Comparison of ENCODE assay signal across 1 cellular context in the genomic region with DNA sequence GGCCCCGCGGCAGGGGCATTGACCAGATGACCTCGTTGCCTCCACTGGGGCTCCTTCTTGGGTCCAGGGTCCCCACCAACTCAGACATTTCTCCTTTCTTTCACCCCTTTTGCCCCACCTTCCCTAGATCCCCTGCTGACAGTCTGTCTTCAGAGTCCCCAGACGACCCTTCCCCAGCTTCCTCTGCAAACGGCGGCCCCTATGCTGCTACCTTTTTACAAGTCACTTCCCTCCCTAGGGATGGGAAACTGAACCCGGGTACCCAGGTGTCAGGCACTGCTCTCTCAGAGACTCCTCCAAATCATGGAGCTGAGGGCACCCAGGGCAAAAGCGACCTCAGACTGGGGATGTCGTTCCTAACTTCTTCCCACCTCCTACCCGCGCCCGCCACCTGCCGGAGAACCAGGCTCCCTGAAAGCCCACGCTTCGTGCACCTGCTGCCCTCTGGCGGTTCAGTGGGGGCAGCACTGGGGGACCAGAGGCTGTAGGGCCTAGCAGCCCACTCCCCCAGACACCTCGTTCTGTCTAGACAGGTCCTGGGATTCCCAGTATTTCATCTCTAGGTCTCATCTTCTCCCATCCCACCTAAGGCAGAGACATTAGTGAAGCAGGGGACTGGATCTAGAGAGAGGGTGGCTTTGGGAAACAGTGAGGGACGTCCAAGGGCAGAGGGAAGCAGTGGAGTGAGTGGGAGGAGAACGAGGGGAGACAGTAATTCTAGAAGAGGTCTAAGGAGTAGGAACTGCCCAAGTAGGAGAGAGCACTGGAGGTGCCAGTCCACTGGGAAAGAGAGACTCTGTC.
A peak's percentile ranks its signal among the peaks of the same experiment; 100 is the strongest.
TF ChIP-seq lines count a peak whose summit lies in the region.

No MANE protein-coding gene starts in this region.

TF ChIP-seq in HCT116, 20 proteins besides CTCF, POLR2A, EP300 and RAD21 (continued from another document):
- TF ChIP-seq, protein P1, sequence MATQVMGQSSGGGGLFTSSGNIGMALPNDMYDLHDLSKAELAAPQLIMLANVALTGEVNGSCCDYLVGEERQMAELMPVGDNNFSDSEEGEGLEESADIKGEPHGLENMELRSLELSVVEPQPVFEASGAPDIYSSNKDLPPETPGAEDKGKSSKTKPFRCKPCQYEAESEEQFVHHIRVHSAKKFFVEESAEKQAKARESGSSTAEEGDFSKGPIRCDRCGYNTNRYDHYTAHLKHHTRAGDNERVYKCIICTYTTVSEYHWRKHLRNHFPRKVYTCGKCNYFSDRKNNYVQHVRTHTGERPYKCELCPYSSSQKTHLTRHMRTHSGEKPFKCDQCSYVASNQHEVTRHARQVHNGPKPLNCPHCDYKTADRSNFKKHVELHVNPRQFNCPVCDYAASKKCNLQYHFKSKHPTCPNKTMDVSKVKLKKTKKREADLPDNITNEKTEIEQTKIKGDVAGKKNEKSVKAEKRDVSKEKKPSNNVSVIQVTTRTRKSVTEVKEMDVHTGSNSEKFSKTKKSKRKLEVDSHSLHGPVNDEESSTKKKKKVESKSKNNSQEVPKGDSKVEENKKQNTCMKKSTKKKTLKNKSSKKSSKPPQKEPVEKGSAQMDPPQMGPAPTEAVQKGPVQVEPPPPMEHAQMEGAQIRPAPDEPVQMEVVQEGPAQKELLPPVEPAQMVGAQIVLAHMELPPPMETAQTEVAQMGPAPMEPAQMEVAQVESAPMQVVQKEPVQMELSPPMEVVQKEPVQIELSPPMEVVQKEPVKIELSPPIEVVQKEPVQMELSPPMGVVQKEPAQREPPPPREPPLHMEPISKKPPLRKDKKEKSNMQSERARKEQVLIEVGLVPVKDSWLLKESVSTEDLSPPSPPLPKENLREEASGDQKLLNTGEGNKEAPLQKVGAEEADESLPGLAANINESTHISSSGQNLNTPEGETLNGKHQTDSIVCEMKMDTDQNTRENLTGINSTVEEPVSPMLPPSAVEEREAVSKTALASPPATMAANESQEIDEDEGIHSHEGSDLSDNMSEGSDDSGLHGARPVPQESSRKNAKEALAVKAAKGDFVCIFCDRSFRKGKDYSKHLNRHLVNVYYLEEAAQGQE (IDR thresholded peaks at IDR 0.05; ENCODE audit: low read depth), result no peak
- TF ChIP-seq ZNF274 (IDR thresholded peaks at IDR 0.05; ENCODE audit: low read depth, low read length), result no peak
- TF ChIP-seq TCF7L2 (IDR thresholded peaks at IDR 0.05; ENCODE audit: borderline replicate concordance, extremely low read depth, insufficient read depth, insufficient read length), result no peak
- no peak for TF ChIP-seq SP1 (IDR thresholded peaks at IDR 0.05; ENCODE audit: low read depth)
- peak; percentile 73 for TF ChIP-seq YY1 (IDR thresholded peaks at IDR 0.05; ENCODE audit: extremely low read depth, insufficient replicate concordance, low read depth, low read length)
- TF ChIP-seq EZH2phosphoT487 (IDR thresholded peaks at IDR 0.05; ENCODE audit: borderline replicate concordance), result no peak
- no peak for TF ChIP-seq SRF (IDR thresholded peaks at IDR 0.05; ENCODE audit: low read depth)
- no peak for TF ChIP-seq EZH2 (IDR thresholded peaks at IDR 0.05)
- TF ChIP-seq CEBPB (IDR thresholded peaks at IDR 0.05; ENCODE audit: low read depth), result no peak
- TF ChIP-seq CBX3 (IDR thresholded peaks at IDR 0.05; ENCODE audit: low read depth), result no peak
- TF ChIP-seq FOSL1 (IDR thresholded peaks at IDR 0.05; ENCODE audit: low read depth), result no peak
